Comparison of ENCODE assay signal across 29 cellular contexts in genomic region chr1:198391666-198392065, GRCh38.
"Had no signal": no experiment of that assay in that cellular context is flagged by ENCODE, and none has a peak within 500 bp of the region (broad histone marks: within the 10 kb centered on the region; RNA-seq: fewer than 3 reads in every experiment).

No MANE protein-coding gene starts in this region.

- H3K4me1 Mint-ChIP-seq: natural killer cell; stimulated activated memory B cell treated with anti-CD40 and anti-IgM and Interleukin-4, amounts not matched to agents 10 μg/mL and 1 μg/mL and 100 μg/mL, for 72 hours had no signal

- H3K27me3 ChIP-seq: colonic mucosa, esophagus squamous epithelium, heart right ventricle, right atrium auricular region, testis, tibial artery had no signal

- H3K9me3 Mint-ChIP-seq: dendritic cell treated with granulocyte-macrophage colony-stimulating factor and Interleukin-4, amounts not matched to agents 40 ng/mL and 50 ng/mL, for 4 days; memory B cell; natural killer cell; neural crest cell; stimulated activated memory B cell treated with anti-CD40 and anti-IgM and Interleukin-4, amounts not matched to agents 10 μg/mL and 1 μg/mL and 100 μg/mL, for 72 hours; type B pancreatic cell had no signal

- H3K9me3 ChIP-seq: colonic mucosa, esophagus squamous epithelium, heart right ventricle, left ventricle myocardium inferior, lower lobe of right lung, prostate gland, right atrium auricular region, testis, tibial artery had no signal

- H3K27ac Mint-ChIP-seq: dendritic cell treated with granulocyte-macrophage colony-stimulating factor and Interleukin-4, amounts not matched to agents 40 ng/mL and 50 ng/mL, for 4 days; memory B cell; natural killer cell; stimulated activated memory B cell treated with anti-CD40 and anti-IgM and Interleukin-4, amounts not matched to agents 10 μg/mL and 1 μg/mL and 100 μg/mL, for 72 hours; type B pancreatic cell had no signal

- H3K4me1 ChIP-seq: colonic mucosa, esophagus squamous epithelium, heart right ventricle, left ventricle myocardium inferior, lower lobe of right lung, prostate gland, right atrium auricular region, testis, tibial artery had no signal

- H3K4me3 ChIP-seq: colonic mucosa, esophagus squamous epithelium, heart right ventricle, left ventricle myocardium inferior, lower lobe of right lung, prostate gland, right atrium auricular region, smooth muscle cell, testis, tibial artery had no signal

- H3K4me3 Mint-ChIP-seq: dendritic cell treated with granulocyte-macrophage colony-stimulating factor and Interleukin-4, amounts not matched to agents 40 ng/mL and 50 ng/mL, for 4 days; memory B cell; natural killer cell; neural crest cell; stimulated activated memory B cell treated with anti-CD40 and anti-IgM and Interleukin-4, amounts not matched to agents 10 μg/mL and 1 μg/mL and 100 μg/mL, for 72 hours; type B pancreatic cell had no signal

- H3K36me3 Mint-ChIP-seq: memory B cell; natural killer cell; stimulated activated memory B cell treated with anti-CD40 and anti-IgM and Interleukin-4, amounts not matched to agents 10 μg/mL and 1 μg/mL and 100 μg/mL, for 72 hours; type B pancreatic cell had no signal

- H3K27me3 Mint-ChIP-seq: dendritic cell treated with granulocyte-macrophage colony-stimulating factor and Interleukin-4, amounts not matched to agents 40 ng/mL and 50 ng/mL, for 4 days; stimulated activated memory B cell treated with anti-CD40 and anti-IgM and Interleukin-4, amounts not matched to agents 10 μg/mL and 1 μg/mL and 100 μg/mL, for 72 hours had no signal

- DNase-seq: colonic mucosa; effector CD8-positive, alpha-beta T cell; erythroblast; esophagus squamous epithelium; foreskin melanocyte; glutamatergic neuron; heart right ventricle; hippocampal formation; left cardiac atrium; left ventricle myocardium inferior; lower lobe of right lung; natural killer cell; nucleus accumbens; stimulated activated CD4-positive, alpha-beta T cell treated with anti-CD3 and anti-CD28 coated beads, Interleukin-12 subunit alpha, Interleukin-12 subunit beta, amount 100 ng/mL, for 4 hours; stimulated activated CD4-positive, alpha-beta T cell treated with anti-CD3 and anti-CD28 coated beads, Interleukin-1b, Interleukin-23, amount 100 ng/mL, for 48 hours; stimulated activated CD4-positive, alpha-beta T cell treated with anti-CD3 and anti-CD28 coated beads, Interleukin-4, amount 100 ng/mL, for 24 hours; stimulated activated naive CD8-positive, alpha-beta T cell treated with anti-CD3 and anti-CD28 coated beads, Interleukin-15, Interleukin-2, amounts not matched to agents 100 U/mL and 50 U/mL, for 24 hours; substantia nigra; testis; tibial artery had no signal

- ATAC-seq: heart right ventricle; left cardiac atrium; lower lobe of right lung; natural killer cell; sciatic nerve; stimulated activated memory B cell treated with anti-CD40 and anti-IgM and Interleukin-4, amounts not matched to agents 10 μg/mL and 1 μg/mL and 100 μg/mL, for 72 hours; stimulated activated naive CD8-positive, alpha-beta T cell treated with anti-CD3 and anti-CD28 coated beads, Interleukin-15, Interleukin-2, amounts not matched to agents 100 U/mL and 50 U/mL, for 24 hours had no signal

- H3K36me3 ChIP-seq: colonic mucosa, esophagus squamous epithelium, heart right ventricle, left ventricle myocardium inferior, lower lobe of right lung, prostate gland, right atrium auricular region, tibial artery had no signal

- H3K4me2 ChIP-seq: smooth muscle cell had no signal

- H3K27ac ChIP-seq: colonic mucosa, esophagus squamous epithelium, heart right ventricle, left ventricle myocardium inferior, lower lobe of right lung, prostate gland, right atrium auricular region, testis, tibial artery had no signal
